3 cellular contexts compared by ENCODE assay signal in the genomic region with DNA sequence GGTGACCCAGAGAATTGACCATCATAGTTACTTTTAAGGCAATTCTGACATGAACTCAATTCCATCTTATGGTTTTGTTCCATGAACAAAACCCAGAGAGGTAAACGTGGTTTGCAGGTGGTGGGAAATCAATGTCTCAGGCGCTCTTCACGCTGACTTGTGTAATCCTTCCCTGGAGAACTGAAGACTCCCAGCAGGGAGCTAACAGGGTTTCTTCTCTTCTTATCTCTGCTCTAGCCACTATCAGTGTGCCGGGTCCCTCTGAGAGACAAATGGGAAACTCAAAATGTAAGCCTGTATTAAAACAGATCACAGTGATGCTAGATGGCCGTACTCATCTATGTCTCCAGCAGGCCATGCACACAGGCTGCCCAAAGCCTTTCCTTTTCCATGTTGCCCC.
"Had no signal": no experiment of that assay in that cellular context is flagged by ENCODE, and none has a peak within 500 bp of the region (broad histone marks: within the 10 kb centered on the region; RNA-seq: fewer than 3 reads in every experiment).

No MANE protein-coding gene starts in this region.

- H3K4me3 ChIP-seq: GM12878 had no signal

- DNase-seq: GDM1, GF-D8 had no signal

- ATAC-seq: GM12878 had no signal
